Comparison of ENCODE assay signal across 9 cellular contexts in genomic region chr5:150175536-150175935, GRCh38. TPM values are rescaled to one million over a fixed set of nuclear protein-coding genes. Genes with fewer than 3 reads are reported as not detected.
DNase-seq lines count a peak whose midpoint lies in the region; ATAC-seq and TF ChIP-seq lines count a peak whose summit lies in the region.
"Had no signal": no experiment of that assay in that cellular context is flagged by ENCODE, and none has a peak within 500 bp of the region (broad histone marks: within the 10 kb centered on the region; RNA-seq: fewer than 3 reads in every experiment).

No MANE protein-coding gene starts in this region.

- H3K4me3 ChIP-seq in LNCaP clone FGC (ENCODE audit: low read depth, low read length) (no peak overlapping the region), parathyroid adenoma (ENCODE audit: low read depth, low read length) (no peak overlapping the region)

- no peak overlapping the region for H3K9ac ChIP-seq in parathyroid adenoma

- no peaks in the 10 kb centered on the region for H3K27me3 ChIP-seq in parathyroid adenoma (ENCODE audit: control insufficient read depth, insufficient read depth, low read length)

- H3K36me3 Mint-ChIP-seq in chondrocyte (ENCODE audit: low read depth): no peaks in the 10 kb centered on the region

- ATAC-seq in GM18517 (IDR thresholded peaks at IDR 0.05; ENCODE audit: unreplicated experiment): no peak
- ATAC-seq in GM18505 (IDR thresholded peaks at IDR 0.05; ENCODE audit: unreplicated experiment): no peak
- no peak for ATAC-seq in HG03159 (IDR thresholded peaks at IDR 0.05; ENCODE audit: unreplicated experiment)
- no peak for ATAC-seq in HG02798 (IDR thresholded peaks at IDR 0.05; ENCODE audit: poor library complexity, unreplicated experiment)

- DNase-seq in LNCaP clone FGC (ENCODE audit: low read depth) (no peak), chondrocyte (ENCODE audit: low spot score) (no peak)
- DNase-seq: hippocampal formation had no signal

- peaks cover 7% of the 10 kb centered on the region for H3K27me3 Mint-ChIP-seq in chondrocyte (ENCODE audit: low read depth)

- H3K9me3 Mint-ChIP-seq in chondrocyte (ENCODE audit: low read depth): no peaks in the 10 kb centered on the region

- TF ChIP-seq POLR2A in GM18505 (IDR thresholded peaks at IDR 0.05; ENCODE audit: borderline replicate concordance, extremely low read depth, insufficient read depth, insufficient read length): no peak

- H3K4me3 Mint-ChIP-seq in chondrocyte (ENCODE audit: unreplicated experiment): no peak overlapping the region

- H3K79me2 ChIP-seq in parathyroid adenoma: no peaks in the 10 kb centered on the region

- TF ChIP-seq CTCF in GM12873 (IDR thresholded peaks at IDR 0.05; ENCODE audit: insufficient read depth, low read depth, low read length, missing control alignments) (peak; percentile 63), LNCaP clone FGC (IDR thresholded peaks at IDR 0.05; ENCODE audit: control insufficient read depth, extremely low read depth, insufficient read depth) (peak; percentile 29; the same call in 1 of the 2 replicates), chondrocyte (IDR thresholded peaks at IDR 0.05) (peak; percentile 73), parathyroid adenoma (IDR thresholded peaks at IDR 0.05) (peak; percentile 10)

- no peaks in the 10 kb centered on the region for H3K36me3 ChIP-seq in parathyroid adenoma (ENCODE audit: control insufficient read depth, insufficient read depth, low read length)

- no peak overlapping the region for H2AFZ ChIP-seq in parathyroid adenoma

- H3K4me1 Mint-ChIP-seq in chondrocyte (ENCODE audit: low read depth): peaks cover 16% of the 10 kb centered on the region

- no peak overlapping the region for H3K4me2 ChIP-seq in parathyroid adenoma (ENCODE audit: low read length)

- H3K27ac ChIP-seq in parathyroid adenoma: no peak overlapping the region

- H3K4me1 ChIP-seq in parathyroid adenoma: no peaks in the 10 kb centered on the region

- no peaks in the 10 kb centered on the region for H3K9me3 ChIP-seq in parathyroid adenoma (ENCODE audit: control insufficient read depth, low read length)

- no peak overlapping the region for H3K27ac Mint-ChIP-seq in chondrocyte (ENCODE audit: unreplicated experiment)

RNA-seq across cellular contexts. Expression of gene CDX1, which starts 9.0 kb away (rescaled TPM):
- 0.44 to 0.57 TPM in 2 of 3 replicates, not detected in the other for total RNA-seq in chondrocyte

RNA-seq across cellular contexts. Expression of gene SLC6A7, which starts 14.3 kb away (rescaled TPM):
- total RNA-seq in chondrocyte: 0.15 TPM in 1 of 3 replicates, not detected in the others

RNA-seq across cellular contexts. Expression of gene PDGFRB, which starts 19.9 kb away (rescaled TPM):
- 331 to 532 TPM (median 499 TPM) in 3 replicates for total RNA-seq in chondrocyte

Comparison
In these comparisons a context has a peak if more than half of its experiments do, and no peak if none do; other contexts are left out.
1. CTCF ChIP-seq: peak in every context shown above with its lines; median percentile 73 in chondrocyte; 63 in GM12873; 29 in LNCaP clone FGC; 10 in parathyroid adenoma.